In the genomic region with DNA sequence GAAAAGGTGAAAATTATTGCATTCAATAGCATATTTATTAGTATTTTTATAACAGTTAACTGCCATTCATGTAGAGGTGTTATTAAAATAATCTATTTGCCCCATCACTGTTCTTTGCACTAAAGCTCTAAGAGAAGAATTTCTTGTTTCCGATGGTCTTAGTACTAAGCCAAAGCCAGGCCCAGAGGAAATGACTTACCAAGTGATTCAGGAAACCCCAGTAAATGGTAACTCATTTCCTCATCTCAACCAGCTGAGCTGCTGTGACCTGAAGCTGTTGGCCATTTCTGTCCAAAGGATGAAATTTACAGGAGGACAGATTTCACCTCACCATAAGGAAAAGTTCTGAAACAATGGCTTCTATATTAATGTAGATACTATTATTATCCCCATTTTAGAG, we compare ENCODE assay signal across 12 cellular contexts.
DNase-seq lines count a peak whose midpoint lies in the region; ATAC-seq, FAIRE-seq and TF ChIP-seq lines count a peak whose summit lies in the region.
"Had no signal": no experiment of that assay in that cellular context is flagged by ENCODE, and none has a peak within 500 bp of the region (broad histone marks: within the 10 kb centered on the region; RNA-seq: fewer than 3 reads in every experiment).

No MANE protein-coding gene starts in this region.

- no peaks in the 10 kb centered on the region for H3K79me2 ChIP-seq in PC-3 (ENCODE audit: low read length)

- H3K4me3 ChIP-seq in A549 (no peak overlapping the region), PC-3 (ENCODE audit: low read length) (no peak overlapping the region), fibroblast of mammary gland (ENCODE audit: control insufficient read depth, low read depth, low read length) (no peak overlapping the region), aorta (ENCODE audit: low read length in 2 of 2) (no peak overlapping the region)
- H3K4me3 ChIP-seq: heart left ventricle, tibial artery had no signal

- ATAC-seq in A549 (no peak), PC-3 (no peak), aorta (ENCODE audit: low FRiP score) (no peak)
- ATAC-seq: heart left ventricle had no signal

- H3K27ac ChIP-seq in A549 (peak overlapping the region; percentile 69 to 79; a peak in 4 of 6 replicates), PC-3 (ENCODE audit: low read length) (no peak overlapping the region), aorta (ENCODE audit: low read depth in 1 of 2, low read length in 2 of 2) (no peak overlapping the region)
- H3K27ac ChIP-seq: KMS-11, tibial artery had no signal

- no peak for TF ChIP-seq EP300 in A549 (IDR thresholded peaks at IDR 0.05)

- no TSS peak for BruUV-seq in PC-3 (replicated peaks; lab: Mats Ljungman, UMichigan)

- no peak for TF ChIP-seq RAD21 in A549 (conservative IDR thresholded peaks at IDR 0.05 in 1 of 2, IDR thresholded peaks at IDR 0.05 in 1 of 2)

- POLR2A ChIA-PET in A549 (lab: Yijun Ruan, JAX), result no interaction called here
- POLR2A ChIA-PET in PC-3 (lab: Charles Lee; ENCODE audit: unreplicated experiment), result no interaction called here

- FAIRE-seq in A549 (lab: Jason Lieb, UNC), result no peak

- H3K9me2 ChIP-seq in PC-3 (replicated peaks; ENCODE audit: low read length), result no peaks in the 10 kb centered on the region

- H3K4me2 ChIP-seq in A549 (no peak overlapping the region), PC-3 (ENCODE audit: low read length) (no peak overlapping the region)
- H3K4me2 ChIP-seq: KMS-11 had no signal

- no peak for TF ChIP-seq POLR2A in A549 (IDR thresholded peaks at IDR 0.05; ENCODE audit: low read length)

- no peak overlapping the region for H3K9ac ChIP-seq in PC-3 (ENCODE audit: low read length)
- H3K9ac ChIP-seq: KMS-11 had no signal

- H3K4me1 ChIP-seq in A549 (peaks cover 36% of the 10 kb centered on the region), PC-3 (ENCODE audit: insufficient read depth, low read length) (peaks cover 5% of the 10 kb centered on the region; the same call in 1 of the 2 replicates), aorta (ENCODE audit: control insufficient read depth in 1 of 2, insufficient read depth in 2 of 2, low read length in 2 of 2) (peaks cover 0 to 2% of the 10 kb centered on the region in 2 donors)
- H3K4me1 ChIP-seq: tibial artery had no signal

- H2AFZ ChIP-seq in PC-3 (ENCODE audit: low read length), result no peak overlapping the region

- no peak for DNase-seq in A549 (ENCODE audit: low read depth in 1 of 2, low spot score in 1 of 2)
- peak; percentile 71 for DNase-seq in HCEC 1CT
- DNase-seq in PC-3, result peak; percentile 4
- peak; percentile 62 for DNase-seq in fibroblast of mammary gland (ENCODE audit: low read depth)
- no peak for DNase-seq in NCI-H1417 treated with DMSO at 0.1 percent for 48 hours (lab: John Stamatoyannopoulos, UW)
- no peak for DNase-seq in NCI-H526 (lab: John Stamatoyannopoulos, UW)
- no peak for DNase-seq in amygdala (lab: John Stamatoyannopoulos, UW)
- DNase-seq in aorta, result no peak
- DNase-seq: COR-L47, heart left ventricle, tibial artery had no signal

- H3K27me3 ChIP-seq in PC-3 (ENCODE audit: low read length) (no peaks in the 10 kb centered on the region), aorta (ENCODE audit: control insufficient read depth in 1 of 2, insufficient read depth in 2 of 2, low read length in 1 of 2) (no peaks in the 10 kb centered on the region)
- H3K27me3 ChIP-seq: heart left ventricle, tibial artery had no signal

- no peaks in the 10 kb centered on the region for H4K20me1 ChIP-seq in PC-3 (ENCODE audit: low read length)

- H3F3A ChIP-seq in PC-3 (ENCODE audit: low read length, unreplicated experiment), result no peaks in the 10 kb centered on the region

- intact Hi-C loops in PC-3 (cut with micrococcal nuclease) (no loop called here), aorta (cut with DNase I) (no loop called here)

- H3K9me3 ChIP-seq in A549, result 0 out of 3 replicates have a peak, but pooled peaks cover 4% of the 10 kb centered on the region
- H3K9me3 ChIP-seq in PC-3 (ENCODE audit: low read length), result no peaks in the 10 kb centered on the region
- no peaks in the 10 kb centered on the region for H3K9me3 ChIP-seq in aorta (ENCODE audit: control insufficient read depth, low read length)
- H3K9me3 ChIP-seq: heart left ventricle, tibial artery had no signal

- WGBS in A549 (ENCODE audit: missing lambda C conversion rate), result 79% methylated on average over 1 of the region's 1 CpG
- 78 to 96% methylated on average over 1 of the region's 1 CpG for WGBS in aorta, 2 donors

- TF ChIP-seq CTCF in A549 (IDR thresholded peaks at IDR 0.05), result no peak
- TF ChIP-seq CTCF in PC-3 (conservative IDR thresholded peaks at IDR 0.05; ENCODE audit: low read depth, low read length), result no peak
- TF ChIP-seq CTCF in fibroblast of mammary gland (conservative IDR thresholded peaks at IDR 0.05; ENCODE audit: control insufficient read depth, insufficient read depth, low read depth, low read length), result no peak

- CTCF ChIA-PET in A549 (lab: Yijun Ruan, JAX), result interaction anchor here (0.6 to 1.4 kb wide), 3 partner anchors 12 to 46 kb away, joined by 3 to 4 read pairs (median 3); no protein-coding TSS in a partner anchor
- CTCF ChIA-PET in PC-3 (lab: Charles Lee), result no interaction called here

- H3K36me3 ChIP-seq in PC-3 (ENCODE audit: low read depth, low read length), result no peaks in the 10 kb centered on the region
- no peaks in the 10 kb centered on the region for H3K36me3 ChIP-seq in aorta (ENCODE audit: control insufficient read depth in 1 of 2, insufficient read depth in 2 of 2, low read length in 1 of 2)
- H3K36me3 ChIP-seq: heart left ventricle, tibial artery had no signal

TF ChIP-seq in A549, 52 proteins besides CTCF, POLR2A, EP300 and RAD21:
- TF ChIP-seq HOXA7 (CRISPR knock-in tag; IDR thresholded peaks at IDR 0.05) (no peak), RFX5 (IDR thresholded peaks at IDR 0.05) (no peak), CBX2 (IDR thresholded peaks at IDR 0.05; ENCODE audit: borderline replicate concordance, low read depth) (no peak), ZC3H11A (IDR thresholded peaks at IDR 0.05) (no peak), FOSL2 (IDR thresholded peaks at IDR 0.05) (no peak), FOSL2 (CRISPR knock-in tag; IDR thresholded peaks at IDR 0.05) (no peak), EHMT2 (IDR thresholded peaks at IDR 0.05; ENCODE audit: low read depth) (no peak)
- TF ChIP-seq, protein P1, sequence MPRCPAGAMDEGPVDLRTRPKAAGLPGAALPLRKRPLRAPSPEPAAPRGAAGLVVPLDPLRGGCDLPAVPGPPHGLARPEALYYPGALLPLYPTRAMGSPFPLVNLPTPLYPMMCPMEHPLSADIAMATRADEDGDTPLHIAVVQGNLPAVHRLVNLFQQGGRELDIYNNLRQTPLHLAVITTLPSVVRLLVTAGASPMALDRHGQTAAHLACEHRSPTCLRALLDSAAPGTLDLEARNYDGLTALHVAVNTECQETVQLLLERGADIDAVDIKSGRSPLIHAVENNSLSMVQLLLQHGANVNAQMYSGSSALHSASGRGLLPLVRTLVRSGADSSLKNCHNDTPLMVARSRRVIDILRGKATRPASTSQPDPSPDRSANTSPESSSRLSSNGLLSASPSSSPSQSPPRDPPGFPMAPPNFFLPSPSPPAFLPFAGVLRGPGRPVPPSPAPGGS (IDR thresholded peaks at IDR 0.05), result no peak
- TF ChIP-seq, protein P2, sequence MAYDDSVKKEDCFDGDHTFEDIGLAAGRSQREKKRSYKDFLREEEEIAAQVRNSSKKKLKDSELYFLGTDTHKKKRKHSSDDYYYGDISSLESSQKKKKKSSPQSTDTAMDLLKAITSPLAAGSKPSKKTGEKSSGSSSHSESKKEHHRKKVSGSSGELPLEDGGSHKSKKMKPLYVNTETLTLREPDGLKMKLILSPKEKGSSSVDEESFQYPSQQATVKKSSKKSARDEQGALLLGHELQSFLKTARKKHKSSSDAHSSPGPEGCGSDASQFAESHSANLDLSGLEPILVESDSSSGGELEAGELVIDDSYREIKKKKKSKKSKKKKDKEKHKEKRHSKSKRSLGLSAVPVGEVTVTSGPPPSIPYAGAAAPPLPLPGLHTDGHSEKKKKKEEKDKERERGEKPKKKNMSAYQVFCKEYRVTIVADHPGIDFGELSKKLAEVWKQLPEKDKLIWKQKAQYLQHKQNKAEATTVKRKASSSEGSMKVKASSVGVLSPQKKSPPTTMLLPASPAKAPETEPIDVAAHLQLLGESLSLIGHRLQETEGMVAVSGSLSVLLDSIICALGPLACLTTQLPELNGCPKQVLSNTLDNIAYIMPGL (CRISPR knock-in tag; IDR thresholded peaks at IDR 0.05; ENCODE audit: borderline replicate concordance), result no peak
- TF ChIP-seq, protein P3, sequence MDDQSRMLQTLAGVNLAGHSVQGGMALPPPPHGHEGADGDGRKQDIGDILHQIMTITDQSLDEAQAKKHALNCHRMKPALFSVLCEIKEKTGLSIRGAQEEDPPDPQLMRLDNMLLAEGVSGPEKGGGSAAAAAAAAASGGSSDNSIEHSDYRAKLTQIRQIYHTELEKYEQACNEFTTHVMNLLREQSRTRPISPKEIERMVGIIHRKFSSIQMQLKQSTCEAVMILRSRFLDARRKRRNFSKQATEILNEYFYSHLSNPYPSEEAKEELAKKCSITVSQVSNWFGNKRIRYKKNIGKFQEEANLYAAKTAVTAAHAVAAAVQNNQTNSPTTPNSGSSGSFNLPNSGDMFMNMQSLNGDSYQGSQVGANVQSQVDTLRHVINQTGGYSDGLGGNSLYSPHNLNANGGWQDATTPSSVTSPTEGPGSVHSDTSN (IDR thresholded peaks at IDR 0.05), result no peak
- TF ChIP-seq, protein P4, sequence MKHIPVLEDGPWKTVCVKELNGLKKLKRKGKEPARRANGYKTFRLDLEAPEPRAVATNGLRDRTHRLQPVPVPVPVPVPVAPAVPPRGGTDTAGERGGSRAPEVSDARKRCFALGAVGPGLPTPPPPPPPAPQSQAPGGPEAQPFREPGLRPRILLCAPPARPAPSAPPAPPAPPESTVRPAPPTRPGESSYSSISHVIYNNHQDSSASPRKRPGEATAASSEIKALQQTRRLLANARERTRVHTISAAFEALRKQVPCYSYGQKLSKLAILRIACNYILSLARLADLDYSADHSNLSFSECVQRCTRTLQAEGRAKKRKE (CRISPR knock-in tag; IDR thresholded peaks at IDR 0.05; ENCODE audit: low read depth), result no peak
TF ChIP-seq in A549: peak in this region for 0.

Comparison
In these comparisons a context has a peak if more than half of its experiments do, and no peak if none do; other contexts are left out.
1. DNase-seq: peak in HCEC 1CT (single experiment), PC-3 (single experiment) and fibroblast of mammary gland (single experiment); none in A549 (0 of 2), NCI-H1417 treated with DMSO at 0.1 percent for 48 hours (single experiment), NCI-H526 (0 of 2), amygdala (0 of 56) and aorta (0 of 2).
2. H3K27ac ChIP-seq: peak in A549 (2 of 2); none in PC-3 (single experiment) and aorta (0 of 2).